In the genomic region with DNA sequence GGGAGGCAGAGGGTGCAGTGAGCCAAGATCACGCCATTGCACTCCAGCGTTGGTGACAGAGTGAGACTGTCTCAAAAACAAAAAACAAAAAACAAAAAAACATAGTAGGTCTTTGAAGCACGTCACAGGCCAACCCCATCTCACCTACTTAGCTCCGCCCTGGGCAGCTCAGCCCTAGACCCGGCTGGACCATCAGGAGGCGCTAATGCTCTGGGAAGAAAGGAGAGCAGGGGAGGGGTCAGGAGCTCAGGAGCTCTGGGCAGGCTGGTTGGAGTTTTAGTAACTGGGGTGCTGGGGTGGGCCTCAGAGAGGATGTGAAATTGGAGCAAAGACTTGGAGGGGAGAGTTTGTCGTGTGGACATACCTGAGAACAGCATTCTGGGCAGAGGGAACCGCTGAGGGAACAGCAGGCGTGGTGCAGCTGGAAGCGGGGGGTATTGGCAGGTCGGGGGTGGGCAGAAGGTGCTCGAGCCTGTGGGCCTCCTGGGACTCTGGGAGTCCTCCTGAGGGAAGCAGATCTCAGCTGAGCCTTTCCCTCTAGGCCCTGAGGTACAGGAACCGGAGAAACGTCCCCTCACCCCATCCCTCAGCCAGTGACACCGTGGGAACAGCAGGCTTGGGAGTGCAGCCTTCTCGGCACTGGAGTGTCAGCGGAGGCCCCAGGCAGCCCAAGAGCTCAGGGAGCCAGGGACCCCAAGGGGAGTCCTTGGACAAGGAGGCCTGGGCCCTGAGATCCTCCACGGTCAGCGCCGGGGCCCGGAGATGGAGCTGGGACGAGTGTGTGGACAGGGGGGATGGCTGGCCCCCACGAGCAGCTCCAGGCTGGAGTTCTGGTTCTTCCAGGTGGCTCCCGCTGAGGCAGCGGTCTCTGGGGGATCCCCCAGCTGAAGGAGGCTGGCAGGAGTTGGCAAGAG, we compare ENCODE assay signal across 8 cellular contexts. TPM values are rescaled to one million over a fixed set of nuclear protein-coding genes. Genes with fewer than 3 reads are reported as not detected.
A peak's percentile ranks its signal among the peaks of the same experiment; 100 is the strongest.
DNase-seq lines count a peak whose midpoint lies in the region; ATAC-seq and TF ChIP-seq lines count a peak whose summit lies in the region.

No MANE protein-coding gene starts in this region.

- H3K4me1 ChIP-seq in Caco-2 (peaks cover 46% of the 10 kb centered on the region), GM23248 (ENCODE audit: insufficient read depth) (peaks cover 16% of the 10 kb centered on the region), Panc1 (ENCODE audit: control insufficient read depth, insufficient read depth, low read length) (peaks cover 56% of the 10 kb centered on the region), osteoblast (ENCODE audit: insufficient read depth, low read length) (peaks cover 27% of the 10 kb centered on the region)

- DNase-seq in Caco-2 (peak; percentile 77), GM23248 (peak; percentile 69), Panc1 (ENCODE audit: low read depth, low spot score) (peak; percentile 62), osteoblast (ENCODE audit: insufficient read length, low spot score, missing footprints) (peak; percentile 95), T1000 (lab: John Stamatoyannopoulos, UW) (no peak), superior temporal gyrus (ENCODE audit: extremely low spot score) (no peak), epidermal melanocyte (ENCODE audit: insufficient read length, low spot score) (no peak)
- DNase-seq in central memory CD8-positive, alpha-beta T cell (ENCODE audit: low spot score in 2 of 2), result no peak

- no peaks in the 10 kb centered on the region for H3K27me3 ChIP-seq in Caco-2 (replicated peaks; ENCODE audit: control insufficient read depth, insufficient read depth, low read length)
- H3K27me3 ChIP-seq in GM23248 (replicated peaks; ENCODE audit: insufficient read depth), result no peaks in the 10 kb centered on the region
- H3K27me3 ChIP-seq in Panc1 (ENCODE audit: control insufficient read depth, insufficient read depth, low read length), result no peaks in the 10 kb centered on the region
- H3K27me3 ChIP-seq in osteoblast (ENCODE audit: insufficient read depth, low read length), result no peaks in the 10 kb centered on the region

- peak; percentile 67 for ATAC-seq in Panc1
- no peak for ATAC-seq in central memory CD8-positive, alpha-beta T cell (replicated peaks; ENCODE audit: extremely low read depth, poor library complexity, severe bottlenecking)

- peak; percentile 47 to 48 for TF ChIP-seq CTCF in Caco-2 (IDR thresholded peaks at IDR 0.05; ENCODE audit: insufficient read depth in 1 of 2, low read depth in 1 of 2, low read length in 1 of 2, severe bottlenecking in 1 of 2, unreplicated experiment in 1 of 2)
- TF ChIP-seq CTCF in Panc1 (IDR thresholded peaks at IDR 0.05), result peak; percentile 97
- peak; percentile 45 for TF ChIP-seq CTCF in osteoblast (IDR thresholded peaks at IDR 0.05; ENCODE audit: extremely low read depth, low read depth, low read length)

- H3K9me2 ChIP-seq in GM23248 (ENCODE audit: insufficient read depth), result no peaks in the 10 kb centered on the region

- no peaks in the 10 kb centered on the region for H3K9me3 Mint-ChIP-seq in Caco-2 (ENCODE audit: unreplicated experiment)
- H3K9me3 Mint-ChIP-seq in central memory CD8-positive, alpha-beta T cell, result no peaks in the 10 kb centered on the region

- H2AFZ ChIP-seq in GM23248 (no peak overlapping the region), osteoblast (ENCODE audit: low read length) (no peak overlapping the region)

- peaks cover 29% of the 10 kb centered on the region for H3K4me1 Mint-ChIP-seq in Caco-2 (ENCODE audit: low read depth, unreplicated experiment)
- peaks cover 29% of the 10 kb centered on the region for H3K4me1 Mint-ChIP-seq in central memory CD8-positive, alpha-beta T cell

- in situ Hi-C loops in GM23248 (cut with MboI), result no loop called here
- in situ Hi-C loops in Panc1 (cut with HindIII; ENCODE audit: low pct_unique_long_range_greater_than_20kb, low sequenced_read_pairs), result no loop called here

- peaks cover 24% of the 10 kb centered on the region for H3K36me3 Mint-ChIP-seq in Caco-2 (ENCODE audit: insufficient read depth, unreplicated experiment)
- peaks cover 11% of the 10 kb centered on the region for H3K36me3 Mint-ChIP-seq in central memory CD8-positive, alpha-beta T cell (ENCODE audit: insufficient read depth)

- peak overlapping the region; percentile 13 for H3K4me3 Mint-ChIP-seq in Caco-2 (ENCODE audit: unreplicated experiment)
- H3K4me3 Mint-ChIP-seq in central memory CD8-positive, alpha-beta T cell, result peak overlapping the region; percentile 60

- intact Hi-C loops in Caco-2 (cut with micrococcal nuclease; ENCODE audit: unreplicated experiment), result loop anchor here (5.0 to 10.0 kb wide), 2 partner anchors 84 to 298 kb away; no protein-coding TSS in a partner anchor
- intact Hi-C loops in Panc1 (cut with micrococcal nuclease; ENCODE audit: unreplicated experiment), result loop anchor here (5.0 kb wide), 1 partner anchor 296 kb away; no protein-coding TSS in a partner anchor

- no peaks in the 10 kb centered on the region for H3K9me3 ChIP-seq in Caco-2
- no peaks in the 10 kb centered on the region for H3K9me3 ChIP-seq in GM23248 (ENCODE audit: low read depth)
- no peaks in the 10 kb centered on the region for H3K9me3 ChIP-seq in Panc1 (ENCODE audit: control insufficient read depth, insufficient read depth, low read depth, low read length)
- no peaks in the 10 kb centered on the region for H3K9me3 ChIP-seq in osteoblast (ENCODE audit: low read depth, low read length)

- H3K27ac Mint-ChIP-seq in Caco-2 (ENCODE audit: unreplicated experiment), result peak overlapping the region; percentile 17
- peak overlapping the region; percentile 74 for H3K27ac Mint-ChIP-seq in central memory CD8-positive, alpha-beta T cell (ENCODE audit: low read depth)

- H3K27ac ChIP-seq in GM23248, result no peak overlapping the region
- peak overlapping the region; percentile 85 for H3K27ac ChIP-seq in Panc1 (ENCODE audit: low read length)
- H3K27ac ChIP-seq in osteoblast (ENCODE audit: low read depth, low read length), result no peak overlapping the region

- H4K20me1 ChIP-seq in GM23248 (ENCODE audit: insufficient read depth) (no peaks in the 10 kb centered on the region), osteoblast (ENCODE audit: insufficient read depth, low read length) (peaks cover 5% of the 10 kb centered on the region)

- H3F3A ChIP-seq in GM23248 (ENCODE audit: insufficient read depth), result peaks cover 4% of the 10 kb centered on the region; the same call in 1 of the 2 replicates

- no peaks in the 10 kb centered on the region for H3K27me3 Mint-ChIP-seq in Caco-2 (ENCODE audit: insufficient read depth, unreplicated experiment)
- no peaks in the 10 kb centered on the region for H3K27me3 Mint-ChIP-seq in central memory CD8-positive, alpha-beta T cell

- H3K4me3 ChIP-seq in Caco-2 (ENCODE audit: low read depth, low read length), result no peak overlapping the region
- no peak overlapping the region for H3K4me3 ChIP-seq in GM23248
- H3K4me3 ChIP-seq in Panc1 (ENCODE audit: low read depth in 2 of 2, low read length in 2 of 2), result peak overlapping the region in 1 of 2 experiments; percentile 35; a peak in 2 of 4 replicates
- no peak overlapping the region for H3K4me3 ChIP-seq in osteoblast (ENCODE audit: insufficient read depth, low read length)

- H3K9ac ChIP-seq in GM23248, result 0 out of 2 replicates have a peak overlapping the region, but pooled peaks have one; percentile 8

- CTCF ChIA-PET in Caco-2 (lab: Charles Lee), result interaction anchor here (0.6 to 6.1 kb wide), 19 partner anchors 10 to 487 kb away, joined by 3 to 274 read pairs (median 4); partner anchors contain the start of genes PRDX5 and TRMT112
- CTCF ChIA-PET in Panc1 (lab: Charles Lee), result interaction anchor here (0.5 to 3.7 kb wide), 26 partner anchors 8 to 947 kb away, joined by 3 to 33 read pairs (median 5); partner anchors contain the start of genes ESRRA, MARK2, PRDX5 and PYGM

- POLR2A ChIA-PET in Caco-2 (lab: Charles Lee) (interaction anchor here (2.8 kb wide), 1 partner anchor 39 kb away, joined by 18 read pairs; the partner anchor contains the start of genes PRDX5 and TRMT112), Panc1 (lab: Charles Lee) (interaction anchor here (1.5 kb wide), 1 partner anchor 14 kb away, joined by 7 read pairs; no protein-coding TSS in a partner anchor)

- no TSS peak for BruUV-seq in Caco-2 (replicated peaks; lab: Mats Ljungman, UMichigan)
- BruUV-seq in Panc1 (replicated peaks; lab: Mats Ljungman, UMichigan), result no TSS peak

- H3K36me3 ChIP-seq in Caco-2 (ENCODE audit: control insufficient read depth, insufficient read depth, low read length), result peaks cover 5% of the 10 kb centered on the region
- no peaks in the 10 kb centered on the region for H3K36me3 ChIP-seq in GM23248 (ENCODE audit: low read depth)
- no peaks in the 10 kb centered on the region for H3K36me3 ChIP-seq in Panc1 (ENCODE audit: control insufficient read depth, insufficient read depth, low read length)
- peaks cover 4% of the 10 kb centered on the region for H3K36me3 ChIP-seq in osteoblast (ENCODE audit: insufficient read depth, low read length)

- no peak overlapping the region for H3K4me2 ChIP-seq in GM23248 (ENCODE audit: unreplicated experiment)
- no peak overlapping the region for H3K4me2 ChIP-seq in osteoblast (ENCODE audit: insufficient read depth, low read length)

- H3K79me2 ChIP-seq in GM23248 (ENCODE audit: insufficient read depth), result peaks cover 13% of the 10 kb centered on the region
- H3K79me2 ChIP-seq in osteoblast (ENCODE audit: insufficient read depth, low read length), result peaks cover 16% of the 10 kb centered on the region

- WGBS in GM23248 (ENCODE audit: low coverage in 1 of 2, low lambda C conversion rate in 2 of 2, missing lambda C conversion rate in 2 of 2), 2 experiments, result 77 to 83% methylated on average over 20 to 25 of the region's 25 CpGs

RNA-seq across cellular contexts. Expression of gene RPS6KA4, which starts 2.2 kb away (rescaled TPM):
- total RNA-seq in Caco-2 (2022) (95.7 and 98.6 TPM in 2 replicates), Panc1 (2021; ENCODE audit: unreplicated experiment) (74.0 TPM), osteoblast (35.9 and 39.4 TPM in 2 replicates)
- 61.0 and 81.8 TPM in 2 replicates for total RNA-seq in GM23248 (2014; rRNA removed; shearing (Covaris generic))
- 12.2 and 13.6 TPM in 2 replicates for polyA plus RNA-seq in GM23248 (2016; fragmentation: Nextera tagmentation; extraction: Ambion mirVana)
- 74.3 TPM for polyA plus RNA-seq in Panc1 (2012; ENCODE audit: insufficient read length)

RNA-seq across cellular contexts. Expression of gene CCDC88B, which starts 16.8 kb away (rescaled TPM):
- total RNA-seq in Caco-2 (2022) (3.6 and 3.9 TPM in 2 replicates), Panc1 (2021; ENCODE audit: unreplicated experiment) (17.1 TPM), osteoblast (0.29 and 1.4 TPM in 2 replicates)
- total RNA-seq in GM23248 (2014; rRNA removed; shearing (Covaris generic)), result 1.8 TPM in 2 replicates
- 2.6 and 3.1 TPM in 2 replicates for polyA plus RNA-seq in GM23248 (2016; fragmentation: Nextera tagmentation; extraction: Ambion mirVana)
- 36.1 TPM for polyA plus RNA-seq in Panc1 (2012; ENCODE audit: insufficient read length)

RNA-seq across cellular contexts. Expression of gene PRDX5, which starts 38.8 kb away (rescaled TPM):
- total RNA-seq in Caco-2 (2022), result 269 and 306 TPM in 2 replicates
- total RNA-seq in GM23248 (2014; rRNA removed; shearing (Covaris generic)), result 243 and 260 TPM in 2 replicates
- 436 and 451 TPM in 2 replicates for polyA plus RNA-seq in GM23248 (2016; fragmentation: Nextera tagmentation; extraction: Ambion mirVana)
- 492 TPM for total RNA-seq in Panc1 (2021; ENCODE audit: unreplicated experiment)
- 1,326 TPM for polyA plus RNA-seq in Panc1 (2012; ENCODE audit: insufficient read length)
- 238 and 245 TPM in 2 replicates for total RNA-seq in osteoblast

RNA-seq across cellular contexts. Expression of gene TRMT112, which starts 39.4 kb away (rescaled TPM):
- total RNA-seq in Caco-2 (2022) (235 and 246 TPM in 2 replicates), Panc1 (2021; ENCODE audit: unreplicated experiment) (341 TPM), osteoblast (104 and 123 TPM in 2 replicates)
- total RNA-seq in GM23248 (2014; rRNA removed; shearing (Covaris generic)), result 161 and 183 TPM in 2 replicates
- polyA plus RNA-seq in GM23248 (2016; fragmentation: Nextera tagmentation; extraction: Ambion mirVana), result 269 and 282 TPM in 2 replicates
- polyA plus RNA-seq in Panc1 (2012; ENCODE audit: insufficient read length), result 654 TPM

RNA-seq across cellular contexts. Expression of gene ESRRA, which starts 51.4 kb away (rescaled TPM):
- total RNA-seq in Caco-2 (2022), result 66.9 and 71.7 TPM in 2 replicates
- 38.6 and 41.9 TPM in 2 replicates for total RNA-seq in GM23248 (2014; rRNA removed; shearing (Covaris generic))
- 17.2 and 18.1 TPM in 2 replicates for polyA plus RNA-seq in GM23248 (2016; fragmentation: Nextera tagmentation; extraction: Ambion mirVana)
- total RNA-seq in Panc1 (2021; ENCODE audit: unreplicated experiment), result 81.6 TPM
- 60.2 TPM for polyA plus RNA-seq in Panc1 (2012; ENCODE audit: insufficient read length)
- 24.5 and 28.6 TPM in 2 replicates for total RNA-seq in osteoblast

Comparison
In these comparisons a context has a peak if more than half of its experiments do, and no peak if none do; other contexts are left out.
1. DNase-seq: peak in Caco-2 (2 of 2), GM23248 (single experiment), Panc1 (single experiment) and osteoblast (single experiment); none in central memory CD8-positive, alpha-beta T cell (0 of 2), T1000 (single experiment), superior temporal gyrus (single experiment) and epidermal melanocyte (single experiment).
2. CTCF ChIP-seq: peak in every context shown above with its lines; median percentile 97 in Panc1; 48 in Caco-2; 45 in osteoblast.